31 cellular contexts compared by ENCODE assay signal in genomic region chr10:49296382-49296781, GRCh38. TPM values are rescaled to one million over a fixed set of nuclear protein-coding genes. Genes with fewer than 3 reads are reported as not detected.
"Had no signal": no experiment of that assay in that cellular context is flagged by ENCODE, and none has a peak within 500 bp of the region (broad histone marks: within the 10 kb centered on the region; RNA-seq: fewer than 3 reads in every experiment).

No MANE protein-coding gene starts in this region.

- H3K27me3 ChIP-seq: Peyer's patch had no signal

- DNase-seq: activated CD4-positive, alpha-beta memory T cell treated with anti-CD3 and anti-CD28 coated beads, Interleukin-2, amount 10 ng/mL, durations not matched to agents 7 days and 5 days; activated CD4-positive, alpha-beta T cell treated with anti-CD3 and anti-CD28 coated beads for 1 hour; activated CD4-positive, alpha-beta T cell treated with anti-CD3 and anti-CD28 coated beads for 48 hours; activated CD4-positive, CD25-positive, alpha-beta regulatory T cell; activated CD8-positive, alpha-beta memory T cell treated with anti-CD3 and anti-CD28 coated beads for 24 hours; activated CD8-positive, alpha-beta memory T cell treated with anti-CD3 and anti-CD28 coated beads, Interleukin-2, amount 10 ng/mL, durations not matched to agents 7 days and 5 days; activated CD8-positive, alpha-beta memory T cell treated with anti-CD3 and anti-CD28 coated beads, Interleukin-2, amount 50 U/mL, for 48 hours; activated effector memory CD4-positive, alpha-beta T cell treated with Interleukin-2 at 50 U/mL for 16 hours; activated naive CD4-positive, alpha-beta T cell treated with anti-CD3 and anti-CD28 coated beads, Interleukin-2, amount 10 ng/mL, durations not matched to agents 7 days and 5 days; activated naive CD8-positive, alpha-beta T cell treated with anti-CD3 and anti-CD28 coated beads, Interleukin-2, amount 50 U/mL, for 24 hours; activated T-cell treated with anti-CD3 and anti-CD28 coated beads, Interleukin-2, amount 50 U/mL, for 48 hours; anterior cingulate cortex; Karpas-422; KBM-7; NCI-H1105; NCI-H1417 treated with DMSO at 0.1 percent for 48 hours; NCI-H1930; NCI-H2081 treated with DMSO at 0.1 percent for 48 hours; NCI-H226; NCI-H524 treated with DMSO at 0.1 percent for 48 hours; PC-3; Peyer's patch; RPMI8226; T1000; WERI-Rb-1 had no signal

- H3K27ac ChIP-seq: Peyer's patch, SK-N-MC, WERI-Rb-1 had no signal

- H3K4me3 ChIP-seq: Peyer's patch, SK-N-MC had no signal

- H3K9me3 ChIP-seq: Peyer's patch had no signal

- ATAC-seq: activated CD8-positive, alpha-beta memory T cell treated with anti-CD3 and anti-CD28 coated beads, Interleukin-2, amount 10 ng/mL, durations not matched to agents 7 days and 5 days; activated naive CD8-positive, alpha-beta T cell treated with anti-CD3 and anti-CD28 coated beads, Interleukin-2, amount 50 U/mL, for 24 hours; PC-3 had no signal

- H3K36me3 ChIP-seq: Peyer's patch, WERI-Rb-1 had no signal

RNA-seq across cellular contexts. Expression of gene C10orf71, which starts 2.6 kb away (rescaled TPM):
- total RNA-seq: activated CD4-positive, alpha-beta memory T cell treated with anti-CD3 and anti-CD28 coated beads, Interleukin-2, amount 10 ng/mL, durations not matched to agents 7 days and 5 days; activated CD8-positive, alpha-beta memory T cell treated with anti-CD3 and anti-CD28 coated beads, Interleukin-2, amount 10 ng/mL, durations not matched to agents 7 days and 5 days; MCF 10A; NCI-H460; PC-3; Peyer's patch; T-helper 1 cell treated with Interleukin-12 subunit alpha and Interleukin-12 subunit beta and Interleukin-4 antibody, amounts not matched to agents 30 ng/mL and 1 ng/mL, for 36 hours; T-helper 2 cell treated with Interferon-gamma antibody and Interleukin-4, amounts not matched to agents 100 ng/mL and 5 ng/mL, for 36 hours had no signal
- polyA plus RNA-seq: IgD-negative memory B cell had no signal
